ENCODE assay signal across 8 cellular contexts in genomic region chr17:39164675-39165143, GRCh38.
DNase-seq lines count a peak whose midpoint lies in the region; ATAC-seq and TF ChIP-seq lines count a peak whose summit lies in the region.

No MANE protein-coding gene starts in this region.

- ATAC-seq in HG03159 (IDR thresholded peaks at IDR 0.05; ENCODE audit: unreplicated experiment) = peak; percentile 80
- no peak for ATAC-seq in GM21360 (IDR thresholded peaks at IDR 0.05; ENCODE audit: unreplicated experiment)

- H3K4me3 ChIP-seq in GM12875 (ENCODE audit: low read depth, low read length) (peak overlapping the region; percentile 54), epithelial cell of esophagus (ENCODE audit: low read length) (peak overlapping the region; percentile 0)

- DNase-seq in NOMO-1 treated with DMSO at 0.1 percent for 48 hours (lab: John Stamatoyannopoulos, UW; ENCODE audit: unreplicated experiment) (peak; percentile 96), epithelial cell of esophagus (ENCODE audit: low read depth) (peak; percentile 80), midbrain (lab: John Stamatoyannopoulos, UW) (peak; percentile 57)
- peak; percentile 46 for DNase-seq in activated CD8-positive, alpha-beta memory T cell treated with anti-CD3 and anti-CD28 coated beads, Interleukin-2, amount 50 U/mL, for 1 hour (ENCODE audit: extremely low read depth)
- peak; percentile 50 to 55 for DNase-seq in stimulated activated CD8-positive, alpha-beta memory T cell treated with anti-CD3 and anti-CD28 coated beads, Interleukin-15, amount 100 ng/mL, for 4 hours (ENCODE audit: low read depth in 2 of 2)

- peak; percentile 98 for TF ChIP-seq CTCF in GM12875 (IDR thresholded peaks at IDR 0.05; ENCODE audit: borderline replicate concordance, insufficient read depth, low read depth, low read length)
- TF ChIP-seq CTCF in epithelial cell of esophagus (IDR thresholded peaks at IDR 0.05; ENCODE audit: insufficient read depth, low read depth, low read length, missing control alignments) = peak; percentile 90

Comparison
In these comparisons a context has a peak if more than half of its experiments do, and no peak if none do; other contexts are left out.
1. DNase-seq: peak in every context shown above with its lines; median percentile 96 in NOMO-1 treated with DMSO at 0.1 percent for 48 hours; 80 in epithelial cell of esophagus; 57 in midbrain; 52 in stimulated activated CD8-positive, alpha-beta memory T cell treated with anti-CD3 and anti-CD28 coated beads, Interleukin-15, amount 100 ng/mL, for 4 hours; 46 in activated CD8-positive, alpha-beta memory T cell treated with anti-CD3 and anti-CD28 coated beads, Interleukin-2, amount 50 U/mL, for 1 hour.